In the genomic region with DNA sequence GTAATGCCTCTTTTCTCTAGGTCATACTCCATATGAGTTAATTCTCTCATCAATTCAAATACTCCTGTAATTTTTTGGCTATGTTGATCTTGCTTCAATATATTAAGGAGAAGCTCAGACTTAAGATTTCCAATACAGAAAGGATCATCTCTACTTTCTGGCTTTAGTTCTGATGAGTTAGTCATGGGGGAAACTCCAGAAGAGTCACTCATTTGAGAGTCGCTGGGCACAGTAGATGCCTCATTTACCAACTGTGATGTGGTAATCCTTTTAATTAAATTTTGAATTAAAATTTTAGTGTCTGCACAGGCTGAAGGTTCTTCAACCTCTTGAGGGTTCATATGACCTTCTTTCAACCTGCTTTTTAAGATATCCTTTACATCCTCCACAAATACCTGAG, we compare ENCODE assay signal across 20 cellular contexts.
"Had no signal": no experiment of that assay in that cellular context is flagged by ENCODE, and none has a peak within 500 bp of the region (broad histone marks: within the 10 kb centered on the region; RNA-seq: fewer than 3 reads in every experiment).

No MANE protein-coding gene starts in this region.

- H3K9me3 Mint-ChIP-seq: nephron; stimulated activated naive CD8-positive, alpha-beta T cell treated with anti-CD3 and anti-CD28 coated beads, Interleukin-15, amount 100 ng/mL, for 72 hours; type B pancreatic cell had no signal

- DNase-seq: activated CD4-positive, alpha-beta T cell treated with anti-CD3 and anti-CD28 coated beads for 1 hour; activated CD8-positive, alpha-beta memory T cell treated with anti-CD3 and anti-CD28 coated beads for 24 hours; activated naive CD4-positive, alpha-beta T cell; amniotic stem cell; brain microvascular endothelial cell; central memory CD4-positive, alpha-beta T cell; left ventricle myocardium inferior; mucosa of descending colon; right lobe of liver; stimulated activated CD4-positive, alpha-beta T cell treated with anti-CD3 and anti-CD28 coated beads, Interleukin-4, amount 100 ng/mL, for 24 hours; stimulated activated naive CD8-positive, alpha-beta T cell treated with anti-CD3 and anti-CD28 coated beads, Interleukin-15, amount 100 ng/mL, for 72 hours; substantia nigra; uterus; WERI-Rb-1 had no signal

- ATAC-seq: esophagus mucosa; mucosa of descending colon; right lobe of liver; stimulated activated effector memory CD8-positive, alpha-beta T cell treated with anti-CD3 and anti-CD28 coated beads, Interleukin-12 subunit alpha, Interleukin-12 subunit beta, amount 100 ng/mL, for 72 hours; stimulated activated naive CD8-positive, alpha-beta T cell treated with anti-CD3 and anti-CD28 coated beads, Interleukin-15, amount 100 ng/mL, for 72 hours had no signal

- H3K4me3 Mint-ChIP-seq: nephron; stimulated activated effector memory CD8-positive, alpha-beta T cell treated with anti-CD3 and anti-CD28 coated beads, Interleukin-12 subunit alpha, Interleukin-12 subunit beta, amount 100 ng/mL, for 72 hours; stimulated activated naive CD8-positive, alpha-beta T cell treated with anti-CD3 and anti-CD28 coated beads, Interleukin-15, amount 100 ng/mL, for 72 hours; type B pancreatic cell had no signal

- H3K27ac Mint-ChIP-seq: nephron; stimulated activated effector memory CD8-positive, alpha-beta T cell treated with anti-CD3 and anti-CD28 coated beads, Interleukin-12 subunit alpha, Interleukin-12 subunit beta, amount 100 ng/mL, for 72 hours; stimulated activated naive CD8-positive, alpha-beta T cell treated with anti-CD3 and anti-CD28 coated beads, Interleukin-15, amount 100 ng/mL, for 72 hours; type B pancreatic cell had no signal

- H3K4me3 ChIP-seq: left ventricle myocardium inferior, lung, mucosa of descending colon, right lobe of liver, skin epidermis, uterus had no signal

- H3K4me1 Mint-ChIP-seq: nephron; stimulated activated effector memory CD8-positive, alpha-beta T cell treated with anti-CD3 and anti-CD28 coated beads, Interleukin-12 subunit alpha, Interleukin-12 subunit beta, amount 100 ng/mL, for 72 hours; stimulated activated naive CD8-positive, alpha-beta T cell treated with anti-CD3 and anti-CD28 coated beads, Interleukin-15, amount 100 ng/mL, for 72 hours had no signal

- H3K36me3 Mint-ChIP-seq: stimulated activated effector memory CD8-positive, alpha-beta T cell treated with anti-CD3 and anti-CD28 coated beads, Interleukin-12 subunit alpha, Interleukin-12 subunit beta, amount 100 ng/mL, for 72 hours had no signal

- H3K27me3 Mint-ChIP-seq: type B pancreatic cell had no signal
